Comparison of ENCODE assay signal across 1 cellular context in genomic region chr20:58888521-58889333, GRCh38.
TF ChIP-seq lines count a peak whose summit lies in the region.

No MANE protein-coding gene starts in this region.

TF ChIP-seq in GM12878, 131 proteins besides CTCF, POLR2A, EP300 and RAD21 (continued from another document and continues in another):
- TF ChIP-seq CUX1 (IDR thresholded peaks at IDR 0.05; ENCODE audit: insufficient replicate concordance, low read depth, low read length) = no peak
- peak; percentile 95 for TF ChIP-seq CHD1 (IDR thresholded peaks at IDR 0.05; ENCODE audit: low read depth, low read length)
- no peak for TF ChIP-seq BCL3 (IDR thresholded peaks at IDR 0.05; ENCODE audit: borderline replicate concordance, insufficient read depth, low read depth, low read length, poor library complexity, severe bottlenecking)
- peak; percentile 79; the same call in 1 of the 2 replicates for TF ChIP-seq TCF12 (IDR thresholded peaks at IDR 0.05; ENCODE audit: low read depth, low read length)
- no peak for TF ChIP-seq SP1 (IDR thresholded peaks at IDR 0.05; ENCODE audit: low read depth, low read length)
- no peak for TF ChIP-seq HDAC2 (IDR thresholded peaks at IDR 0.05)
- TF ChIP-seq RCOR1 (conservative IDR thresholded peaks at IDR 0.05; ENCODE audit: low read depth, low read length) = no peak
- TF ChIP-seq SRF (IDR thresholded peaks at IDR 0.05; ENCODE audit: low read depth in 2 of 2, low read length in 2 of 2) = peak in 1 of 2 experiments; percentile 84; a peak in 2 of 4 replicates
- no peak for TF ChIP-seq MLLT1 (IDR thresholded peaks at IDR 0.05)
- no peak for TF ChIP-seq ZNF274 (IDR thresholded peaks at IDR 0.05; ENCODE audit: insufficient read depth, insufficient read length)
- TF ChIP-seq BHLHE40 (IDR thresholded peaks at IDR 0.05; ENCODE audit: borderline replicate concordance in 1 of 2, low read depth in 2 of 2, low read length in 1 of 2) = peak; percentile 65 to 94
- TF ChIP-seq NFIC (IDR thresholded peaks at IDR 0.05; ENCODE audit: low read depth, low read length) = no peak
- no peak for TF ChIP-seq NRF1 (conservative IDR thresholded peaks at IDR 0.05; ENCODE audit: low read depth, low read length)
- TF ChIP-seq IKZF1 (conservative IDR thresholded peaks at IDR 0.05) = peak; percentile 64
- no peak for TF ChIP-seq NR2C2 (IDR thresholded peaks at IDR 0.05; ENCODE audit: borderline replicate concordance, control insufficient read depth, insufficient read length, low read depth)
- TF ChIP-seq ESRRA (IDR thresholded peaks at IDR 0.05; ENCODE audit: low read length) = no peak
- peak; percentile 92 for TF ChIP-seq BCLAF1 (IDR thresholded peaks at IDR 0.05)
- TF ChIP-seq E4F1 (IDR thresholded peaks at IDR 0.05; ENCODE audit: borderline replicate concordance, partially characterized antibody) = no peak
- no peak for TF ChIP-seq GABPA (IDR thresholded peaks at IDR 0.05; ENCODE audit: low read depth)
- no peak for TF ChIP-seq ATF7 (IDR thresholded peaks at IDR 0.05; ENCODE audit: low read depth)
- TF ChIP-seq ATF3 (IDR thresholded peaks at IDR 0.05; ENCODE audit: borderline replicate concordance, extremely low read depth, low read depth, low read length) = peak; percentile 46; the same call in 1 of the 2 replicates
- no peak for TF ChIP-seq MYB (IDR thresholded peaks at IDR 0.05; ENCODE audit: borderline replicate concordance, low read depth, low read length)
- TF ChIP-seq POU2F2 (IDR thresholded peaks at IDR 0.05; ENCODE audit: borderline replicate concordance, low read depth, low read length) = peak; percentile 98
- no peak for TF ChIP-seq ZBTB11 (CRISPR knock-in tag; IDR thresholded peaks at IDR 0.05)
- TF ChIP-seq HDAC6 (IDR thresholded peaks at IDR 0.05; ENCODE audit: unreplicated experiment) = peak; percentile 93
- no peak for TF ChIP-seq YBX1 (IDR thresholded peaks at IDR 0.05)
- no peak for TF ChIP-seq SREBF2 (IDR thresholded peaks at IDR 0.05; ENCODE audit: low read length)
- TF ChIP-seq NKRF (conservative IDR thresholded peaks at IDR 0.05) = peak; percentile 75
- TF ChIP-seq CREB1 (IDR thresholded peaks at IDR 0.05; ENCODE audit: low read depth) = peak; percentile 98
- TF ChIP-seq PRDM15 (CRISPR knock-in tag; IDR thresholded peaks at IDR 0.05) = no peak
- TF ChIP-seq NFYA (IDR thresholded peaks at IDR 0.05; ENCODE audit: borderline replicate concordance, low read depth, low read length) = no peak
- no peak for TF ChIP-seq RFX5 (IDR thresholded peaks at IDR 0.05; ENCODE audit: low read depth, low read length)
- TF ChIP-seq RELA (IDR thresholded peaks at IDR 0.05; ENCODE audit: borderline replicate concordance, partially characterized antibody) = no peak
